In genomic region chr10:70302292-70302691, GRCh38 we compare ENCODE assay signal across 15 cellular contexts. TPM values are rescaled to one million over a fixed set of nuclear protein-coding genes. Genes with fewer than 3 reads are reported as not detected.
DNase-seq lines count a peak whose midpoint lies in the region; ATAC-seq and TF ChIP-seq lines count a peak whose summit lies in the region.
"Had no signal": no experiment of that assay in that cellular context is flagged by ENCODE, and none has a peak within 500 bp of the region (broad histone marks: within the 10 kb centered on the region; RNA-seq: fewer than 3 reads in every experiment).

No MANE protein-coding gene starts in this region.

- H3K4me3 ChIP-seq in gastroesophageal sphincter = no peak overlapping the region
- H3K4me3 ChIP-seq in sigmoid colon = no peak overlapping the region
- H3K4me3 ChIP-seq in effector memory CD4-positive, alpha-beta T cell (ENCODE audit: insufficient read depth, low read depth, low read length, poor library complexity, severe bottlenecking) = no peak overlapping the region
- H3K4me3 ChIP-seq: HAP-1 had no signal

- ATAC-seq in gastroesophageal sphincter = peak; percentile 78
- ATAC-seq: stimulated activated naive CD8-positive, alpha-beta T cell treated with anti-CD3 and anti-CD28 coated beads, Interleukin-15, amount 100 ng/mL, for 72 hours; T-cell had no signal

- H3K36me3 ChIP-seq in gastroesophageal sphincter (peaks cover 0 to 18% of the 10 kb centered on the region in 2 donors), sigmoid colon (peaks cover 0 to 10% (median 3%) of the 10 kb centered on the region in 4 donors)
- H3K36me3 ChIP-seq in effector memory CD4-positive, alpha-beta T cell (ENCODE audit: control insufficient read depth, insufficient read depth, low read length) = no peaks in the 10 kb centered on the region
- H3K36me3 ChIP-seq: HAP-1 had no signal

- H3K4me1 ChIP-seq in gastroesophageal sphincter = peaks cover 0 to 4% (median 0%) of the 10 kb centered on the region in 3 donors
- no peaks in the 10 kb centered on the region for H3K4me1 ChIP-seq in sigmoid colon
- H3K4me1 ChIP-seq in effector memory CD4-positive, alpha-beta T cell (ENCODE audit: control insufficient read depth, insufficient read depth, low read length, poor library complexity, severe bottlenecking) = no peaks in the 10 kb centered on the region
- H3K4me1 ChIP-seq: HAP-1 had no signal

- WGBS in gastroesophageal sphincter (ENCODE audit: low coverage in 1 of 2), 2 donors = 60 to 80% methylated on average over 1 to 3 of the region's 3 CpGs
- 59 to 69% methylated on average over 3 of the region's 3 CpGs for WGBS in sigmoid colon, 2 donors

- no peak for TF ChIP-seq EP300 in gastroesophageal sphincter (IDR thresholded peaks at IDR 0.05)
- TF ChIP-seq EP300 in sigmoid colon (IDR thresholded peaks at IDR 0.05) = no peak

- intact Hi-C loops in sigmoid colon (cut with DNase I) = no loop called here

- no peaks in the 10 kb centered on the region for H3K27me3 ChIP-seq in gastroesophageal sphincter
- no peaks in the 10 kb centered on the region for H3K27me3 ChIP-seq in sigmoid colon
- H3K27me3 ChIP-seq in effector memory CD4-positive, alpha-beta T cell (replicated peaks; ENCODE audit: control insufficient read depth, insufficient read depth, low read length, poor library complexity, severe bottlenecking) = no peaks in the 10 kb centered on the region

- TF ChIP-seq POLR2A in gastroesophageal sphincter (IDR thresholded peaks at IDR 0.05) (no peak), sigmoid colon (IDR thresholded peaks at IDR 0.05) (no peak)

- DNase-seq in EH (ENCODE audit: low read depth) = peak; percentile 48
- peak; percentile 85 for DNase-seq in SIG-M5 (lab: John Stamatoyannopoulos, UW)
- no peak for DNase-seq in sigmoid colon
- no peak for DNase-seq in NCI-H774 (lab: John Stamatoyannopoulos, UW)
- no peak for DNase-seq in COR-L47 (lab: John Stamatoyannopoulos, UW)
- no peak for DNase-seq in effector memory CD4-positive, alpha-beta T cell
- no peak for DNase-seq in activated CD4-positive, alpha-beta T cell treated with anti-CD3 and anti-CD28 coated beads, Interleukin-2, amount 50 U/mL, for 1 hour
- DNase-seq: activated CD4-positive, alpha-beta memory T cell treated with anti-CD3 and anti-CD28 coated beads for 36 hours; activated naive CD8-positive, alpha-beta T cell treated with anti-CD3 and anti-CD28 coated beads, Interleukin-2, amount 10 ng/mL, durations not matched to agents 7 days and 5 days; NCI-H526 treated with DMSO at 0.1 percent for 48 hours; stimulated activated naive CD8-positive, alpha-beta T cell treated with anti-CD3 and anti-CD28 coated beads, Interleukin-15, amount 100 ng/mL, for 72 hours; T-cell had no signal

- peak overlapping the region in 2 of 4 donors; percentile 45 to 51 for H3K27ac ChIP-seq in gastroesophageal sphincter
- peak overlapping the region; percentile 7 to 50 (median 44) for H3K27ac ChIP-seq in sigmoid colon
- H3K27ac ChIP-seq in effector memory CD4-positive, alpha-beta T cell (ENCODE audit: insufficient read depth, low read length, poor library complexity, severe bottlenecking) = no peak overlapping the region

- no peak for TF ChIP-seq CTCF in gastroesophageal sphincter (IDR thresholded peaks at IDR 0.05)
- TF ChIP-seq CTCF in sigmoid colon (IDR thresholded peaks at IDR 0.05) = no peak

- no peaks in the 10 kb centered on the region for H3K9me3 ChIP-seq in gastroesophageal sphincter
- H3K9me3 ChIP-seq in sigmoid colon = no peaks in the 10 kb centered on the region
- no peaks in the 10 kb centered on the region for H3K9me3 ChIP-seq in effector memory CD4-positive, alpha-beta T cell (ENCODE audit: control insufficient read depth, low read length)
- H3K9me3 ChIP-seq: HAP-1 had no signal

RNA-seq across cellular contexts. Expression of gene NPFFR1, which starts 18.5 kb away (rescaled TPM):
- under 1 TPM in 3 of 4 donors, not detected in 1; under 0.01 to 0.04 (median under 0.01) TPM for total RNA-seq in gastroesophageal sphincter
- total RNA-seq in sigmoid colon = under 1 TPM in 2 of 4 donors, not detected in 2; under 0.01 TPM
- under 1 TPM in 1 of 3 donors, not detected in 2; 0.44 TPM for polyA plus RNA-seq in sigmoid colon
- total RNA-seq: T-cell had no signal
- polyA plus RNA-seq: keratinocyte had no signal

Comparison
In these comparisons a context has a peak if more than half of its experiments do, and no peak if none do; other contexts are left out.
1. DNase-seq: peak in EH (single experiment) and SIG-M5 (single experiment); none in sigmoid colon (single experiment), NCI-H774 (single experiment), COR-L47 (single experiment), effector memory CD4-positive, alpha-beta T cell (0 of 3) and activated CD4-positive, alpha-beta T cell treated with anti-CD3 and anti-CD28 coated beads, Interleukin-2, amount 50 U/mL, for 1 hour (single experiment).